20 cellular contexts compared by ENCODE assay signal in the genomic region with DNA sequence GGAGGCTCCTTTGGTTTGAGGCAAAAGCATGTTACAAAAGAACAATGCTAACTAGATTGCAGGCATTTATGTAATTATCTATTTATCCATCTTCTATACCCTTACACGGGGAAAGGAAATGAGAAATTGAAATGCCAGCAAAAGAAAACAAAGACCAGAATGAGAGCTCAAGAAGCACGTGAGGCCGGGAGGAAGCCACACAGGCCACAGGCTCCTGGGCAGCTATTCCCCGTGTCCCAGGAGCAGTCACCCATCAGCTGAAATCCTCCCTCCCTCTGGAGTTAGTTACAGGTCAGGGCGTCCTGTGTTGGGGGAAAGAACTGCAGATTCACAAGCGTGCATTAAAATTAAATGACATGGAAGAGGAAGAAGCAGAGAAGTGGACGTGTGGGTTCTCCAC.
DNase-seq lines count a peak whose midpoint lies in the region; ATAC-seq, FAIRE-seq and TF ChIP-seq lines count a peak whose summit lies in the region.
"Had no signal": no experiment of that assay in that cellular context is flagged by ENCODE, and none has a peak within 500 bp of the region (broad histone marks: within the 10 kb centered on the region; RNA-seq: fewer than 3 reads in every experiment).

No MANE protein-coding gene starts in this region.

- peak overlapping the region; percentile 68 for H3K4me2 ChIP-seq in keratinocyte (ENCODE audit: control insufficient read depth, extremely low read depth, insufficient read depth, low read depth, low read length)

- H3K4me1 ChIP-seq in keratinocyte (ENCODE audit: control insufficient read depth, extremely low read depth, insufficient read depth, low read length) (peaks cover 16% of the 10 kb centered on the region), gastrocnemius medialis (peaks cover 24 to 26% of the 10 kb centered on the region in 2 donors), Peyer's patch (no peaks in the 10 kb centered on the region)

- no peak overlapping the region for H3K4me3 ChIP-seq in keratinocyte (ENCODE audit: control insufficient read depth in 2 of 3, extremely low read depth in 1 of 3, insufficient read depth in 2 of 3, low read depth in 1 of 3, low read length in 3 of 3)
- H3K4me3 ChIP-seq in gastrocnemius medialis = peak overlapping the region; percentile 38 to 50 (median 47)
- no peak overlapping the region for H3K4me3 ChIP-seq in Peyer's patch
- H3K4me3 ChIP-seq: ascending aorta had no signal

- peaks cover 2% of the 10 kb centered on the region for H3K9me1 ChIP-seq in keratinocyte (ENCODE audit: control insufficient read depth, extremely low read depth, insufficient read depth, low read length)

- no peaks in the 10 kb centered on the region for H3K79me2 ChIP-seq in keratinocyte (ENCODE audit: control insufficient read depth, insufficient read depth, low read length)

- no peaks in the 10 kb centered on the region for H4K20me1 ChIP-seq in keratinocyte (ENCODE audit: control insufficient read depth, extremely low read depth, insufficient read depth, low read length)

- no peak for TF ChIP-seq CTCF in keratinocyte (optimal IDR thresholded peaks at IDR 0.05 in 1 of 3, IDR thresholded peaks at IDR 0.05 in 1 of 3, conservative IDR thresholded peaks at IDR 0.05 in 1 of 3; ENCODE audit: extremely low read depth in 1 of 3, insufficient read depth in 2 of 3, low read length in 3 of 3)
- peak in 2 of 5 experiments; percentile 8 to 16 for TF ChIP-seq CTCF in gastrocnemius medialis (IDR thresholded peaks at IDR 0.05 in 4 of 5, conservative IDR thresholded peaks at IDR 0.05 in 1 of 5)
- no peak for TF ChIP-seq CTCF in Peyer's patch (IDR thresholded peaks at IDR 0.05)

- H3K27me3 ChIP-seq in keratinocyte (ENCODE audit: control insufficient read depth, extremely low read depth, insufficient read depth, low read length) (no peaks in the 10 kb centered on the region), gastrocnemius medialis (no peaks in the 10 kb centered on the region), Peyer's patch (no peaks in the 10 kb centered on the region)
- H3K27me3 ChIP-seq: ascending aorta had no signal

- no peak overlapping the region for H3K27ac ChIP-seq in keratinocyte (ENCODE audit: control insufficient read depth, insufficient read depth, low read length)
- H3K27ac ChIP-seq in gastrocnemius medialis = peak overlapping the region; percentile 89 to 97 (median 96)
- H3K27ac ChIP-seq in Peyer's patch = no peak overlapping the region
- H3K27ac ChIP-seq: ascending aorta had no signal

- in situ Hi-C loops in gastrocnemius medialis (cut with MboI; ENCODE audit: low sequenced_read_pairs in 4 of 4) = no loop called here

- FAIRE-seq in endometrium (lab: Jason Lieb, UNC) (peak; percentile 58), keratinocyte (lab: Jason Lieb, UNC) (no peak)

- no peaks in the 10 kb centered on the region for H3K36me3 ChIP-seq in keratinocyte (ENCODE audit: control insufficient read depth in 2 of 2, extremely low read depth in 1 of 2, insufficient read depth in 2 of 2, low read length in 2 of 2)
- H3K36me3 ChIP-seq in gastrocnemius medialis = no peaks in the 10 kb centered on the region
- no peaks in the 10 kb centered on the region for H3K36me3 ChIP-seq in Peyer's patch
- H3K36me3 ChIP-seq: ascending aorta had no signal

- intact Hi-C loops in gastrocnemius medialis (cut with DNase I; ENCODE audit: low total_unique reads) = loop anchor here (1.0 to 5.0 kb wide), 6 partner anchors 57 to 329 kb away; partner anchors contain the start of genes MPC1 and RPS6KA2
- intact Hi-C loops in left colon (cut with DNase I, micrococcal nuclease) = no loop called here

- H3K9ac ChIP-seq in keratinocyte (ENCODE audit: control insufficient read depth, extremely low read depth, insufficient read depth, low read length) = no peak overlapping the region

- dilution Hi-C loops in keratinocyte (cut with MboI; ENCODE audit: extremely low pct_ligation_motif_present, low sequenced_read_pairs) = no loop called here

- TF ChIP-seq POLR2A in gastrocnemius medialis (IDR thresholded peaks at IDR 0.05) (no peak), Peyer's patch (IDR thresholded peaks at IDR 0.05) (no peak)

- no peaks in the 10 kb centered on the region for H3K9me3 ChIP-seq in keratinocyte (ENCODE audit: control insufficient read depth, low read depth, low read length)
- no peaks in the 10 kb centered on the region for H3K9me3 ChIP-seq in gastrocnemius medialis
- no peaks in the 10 kb centered on the region for H3K9me3 ChIP-seq in Peyer's patch
- H3K9me3 ChIP-seq: ascending aorta had no signal

- no peak overlapping the region for H2AFZ ChIP-seq in keratinocyte (ENCODE audit: control insufficient read depth, low read length)

- peak; percentile 56 to 64 for ATAC-seq in gastrocnemius medialis
- ATAC-seq in left colon = no peak
- ATAC-seq: stimulated activated memory B cell treated with anti-CD40 and anti-IgM and Interleukin-4, amounts not matched to agents 10 μg/mL and 1 μg/mL and 100 μg/mL, for 72 hours; T-cell had no signal

- DNase-seq in HT1080 (ENCODE audit: low read depth) = peak; percentile 19
- DNase-seq in keratinocyte (ENCODE audit: low read depth, low spot score) = no peak
- DNase-seq in gastrocnemius medialis = peak; percentile 65 to 68
- no peak for DNase-seq in SHP77 (lab: John Stamatoyannopoulos, UW)
- DNase-seq in left colon = no peak
- no peak for DNase-seq in COLO829 (ENCODE audit: low spot score)
- no peak for DNase-seq in Peyer's patch
- DNase-seq: activated CD8-positive, alpha-beta memory T cell treated with anti-CD3 and anti-CD28 coated beads, Interleukin-2, amount 50 U/mL, for 48 hours; CD4-positive, CD25-positive, alpha-beta regulatory T cell; cerebellar nuclear complex; effector CD4-positive, alpha-beta T cell; H9; midbrain; NCI-H1417; NCI-H524; stimulated activated CD4-positive, alpha-beta T cell treated with anti-CD3 and anti-CD28 coated beads, Interleukin-2, amount 100 ng/mL, for 24 hours; T-cell had no signal

Comparison
In these comparisons a context has a peak if more than half of its experiments do, and no peak if none do; other contexts are left out.
1. DNase-seq: peak in HT1080 (single experiment) and gastrocnemius medialis (2 of 2); none in keratinocyte (single experiment), SHP77 (0 of 2), left colon (0 of 2), COLO829 (single experiment) and Peyer's patch (0 of 3).
2. H3K27ac ChIP-seq: peak in gastrocnemius medialis (4 of 4); none in keratinocyte (single experiment) and Peyer's patch (0 of 4).
3. H3K4me3 ChIP-seq: peak in gastrocnemius medialis (4 of 4); none in keratinocyte (0 of 3) and Peyer's patch (0 of 4).